ENCODE assay signal across 1 cellular context in genomic region chr13:29923554-29924481, GRCh38.
TF ChIP-seq lines count a peak whose summit lies in the region.

No MANE protein-coding gene starts in this region.

TF ChIP-seq in HepG2, 621 proteins besides CTCF, POLR2A, EP300 and RAD21 (continued from another document and continues in another):
- TF ChIP-seq USF2 (IDR thresholded peaks at IDR 0.05; ENCODE audit: low read depth, low read length): peak; percentile 90
- TF ChIP-seq USF2 (CRISPR knock-in tag; IDR thresholded peaks at IDR 0.05; ENCODE audit: borderline replicate concordance): peak; percentile 87; the same call in 1 of the 2 replicates
- TF ChIP-seq ZSCAN25 (CRISPR knock-in tag; IDR thresholded peaks at IDR 0.05): no peak
- 0 out of 2 replicates have a peak, but pooled peaks have one; percentile 15 for TF ChIP-seq ETS1 (CRISPR knock-in tag; IDR thresholded peaks at IDR 0.05)
- TF ChIP-seq PHF20 (CRISPR knock-in tag; IDR thresholded peaks at IDR 0.05): peak; percentile 37; the same call in 1 of the 2 replicates
- TF ChIP-seq ATF7 (IDR thresholded peaks at IDR 0.05): 0 out of 2 replicates have a peak, but pooled peaks have one; percentile 43
- peak; percentile 94 for TF ChIP-seq ATF7 (CRISPR knock-in tag; IDR thresholded peaks at IDR 0.05)
- TF ChIP-seq PATZ1 (CRISPR knock-in tag; IDR thresholded peaks at IDR 0.05): peak; percentile 95
- TF ChIP-seq ATAD3A (CRISPR knock-in tag; IDR thresholded peaks at IDR 0.05): no peak
- peak; percentile 99 for TF ChIP-seq MLXIP (CRISPR knock-in tag; IDR thresholded peaks at IDR 0.05; ENCODE audit: borderline replicate concordance)
- peak; percentile 88 for TF ChIP-seq PAXIP1 (CRISPR knock-in tag; conservative IDR thresholded peaks at IDR 0.05)
- no peak for TF ChIP-seq RFXAP (CRISPR knock-in tag; IDR thresholded peaks at IDR 0.05; ENCODE audit: borderline replicate concordance)
- TF ChIP-seq ZNF446 (CRISPR knock-in tag; IDR thresholded peaks at IDR 0.05): no peak
- no peak for TF ChIP-seq ZNF207 (IDR thresholded peaks at IDR 0.05; ENCODE audit: borderline replicate concordance)
- peak; percentile 77; the same call in 1 of the 2 replicates for TF ChIP-seq ZNF318 (CRISPR knock-in tag; IDR thresholded peaks at IDR 0.05)
- 0 out of 2 replicates have a peak, but pooled peaks have one; percentile 61 for TF ChIP-seq TOPORS (CRISPR knock-in tag; IDR thresholded peaks at IDR 0.05)
- TF ChIP-seq MED8 (CRISPR knock-in tag; IDR thresholded peaks at IDR 0.05; ENCODE audit: insufficient replicate concordance): no peak
- TF ChIP-seq ZNF557 (CRISPR knock-in tag; IDR thresholded peaks at IDR 0.05): no peak
- no peak for TF ChIP-seq ELK4 (CRISPR knock-in tag; IDR thresholded peaks at IDR 0.05; ENCODE audit: borderline replicate concordance)
- TF ChIP-seq UBTF (CRISPR knock-in tag; IDR thresholded peaks at IDR 0.05): peak; percentile 47; the same call in 1 of the 2 replicates
- peak; percentile 19; the same call in 1 of the 2 replicates for TF ChIP-seq FOSL1 (CRISPR knock-in tag; IDR thresholded peaks at IDR 0.05; ENCODE audit: borderline replicate concordance)
- peak; percentile 60; the same call in 1 of the 2 replicates for TF ChIP-seq ZFP90 (CRISPR knock-in tag; IDR thresholded peaks at IDR 0.05; ENCODE audit: borderline replicate concordance)
- TF ChIP-seq MAZ (IDR thresholded peaks at IDR 0.05; ENCODE audit: borderline replicate concordance, low read depth, low read length): peak; percentile 33; the same call in 1 of the 2 replicates
- peak; percentile 51 for TF ChIP-seq MAZ (CRISPR knock-in tag; IDR thresholded peaks at IDR 0.05; ENCODE audit: low read depth)
- peak; percentile 53 for TF ChIP-seq TMF1 (CRISPR knock-in tag; IDR thresholded peaks at IDR 0.05; ENCODE audit: low read depth)
- no peak for TF ChIP-seq ZNF569 (CRISPR knock-in tag; IDR thresholded peaks at IDR 0.05; ENCODE audit: borderline replicate concordance)
- no peak for TF ChIP-seq PAX8 (CRISPR knock-in tag; IDR thresholded peaks at IDR 0.05; ENCODE audit: borderline replicate concordance)
- TF ChIP-seq PCBP2 (optimal IDR thresholded peaks at IDR 0.05; ENCODE audit: low read depth, low read length, poor library complexity, severe bottlenecking): no peak
- TF ChIP-seq ZNF607 (CRISPR knock-in tag; IDR thresholded peaks at IDR 0.05; ENCODE audit: borderline replicate concordance): peak; percentile 78; the same call in 1 of the 2 replicates
